Comparison of ENCODE assay signal across 10 cellular contexts in genomic region chr11:73157141-73158010, GRCh38. TPM values are rescaled to one million over a fixed set of nuclear protein-coding genes. Genes with fewer than 3 reads are reported as not detected.
DNase-seq lines count a peak whose midpoint lies in the region; ATAC-seq, FAIRE-seq and TF ChIP-seq lines count a peak whose summit lies in the region.
"Had no signal": no experiment of that assay in that cellular context is flagged by ENCODE, and none has a peak within 500 bp of the region (broad histone marks: within the 10 kb centered on the region; RNA-seq: fewer than 3 reads in every experiment).

No MANE protein-coding gene starts in this region.

- peaks cover 85 to 100% (median 89%) of the 10 kb centered on the region in 3 donors for H3K4me1 Mint-ChIP-seq in naive B cell

- DNase-seq in activated CD8-positive, alpha-beta memory T cell treated with anti-CD3 and anti-CD28 coated beads, Interleukin-2, amount 50 U/mL, for 48 hours = peak; percentile 47
- no peak for DNase-seq in activated CD8-positive, alpha-beta memory T cell treated with anti-CD3 and anti-CD28 coated beads, Interleukin-2, amount 50 U/mL, for 4 hours
- DNase-seq in brain microvascular endothelial cell (peak; percentile 59), naive B cell (peak; percentile 61), D721Med (ENCODE audit: insufficient read length, low spot score) (no peak), inferior parietal cortex (ENCODE audit: extremely low spot score) (no peak), H4 (ENCODE audit: low spot score) (no peak)
- DNase-seq: activated naive CD8-positive, alpha-beta T cell treated with anti-CD3 and anti-CD28 coated beads, Interleukin-2, amount 10 ng/mL, durations not matched to agents 7 days and 5 days; DND-41 had no signal

- peak overlapping the region; percentile 95 to 99 (median 97) for H3K27ac Mint-ChIP-seq in naive B cell
- H3K27ac Mint-ChIP-seq: activated naive CD8-positive, alpha-beta T cell treated with anti-CD3 and anti-CD28 coated beads, Interleukin-2, amount 10 ng/mL, durations not matched to agents 7 days and 5 days had no signal

- peak; percentile 33 for ATAC-seq in HG03442 (IDR thresholded peaks at IDR 0.05; ENCODE audit: unreplicated experiment)
- peak; percentile 17 to 27 for ATAC-seq in naive B cell (ENCODE audit: low read depth in 2 of 2)

- no peaks in the 10 kb centered on the region for H3K27me3 ChIP-seq in brain microvascular endothelial cell (replicated peaks)

- in situ Hi-C loops in brain microvascular endothelial cell (cut with HindIII; ENCODE audit: low pct_ligation_motif_present, low sequenced_read_pairs) = no loop called here

- H3K36me3 Mint-ChIP-seq in naive B cell = no peaks in the 10 kb centered on the region
- H3K36me3 Mint-ChIP-seq: activated naive CD8-positive, alpha-beta T cell treated with anti-CD3 and anti-CD28 coated beads, Interleukin-2, amount 10 ng/mL, durations not matched to agents 7 days and 5 days had no signal

- no peaks in the 10 kb centered on the region for H3K9me3 Mint-ChIP-seq in naive B cell
- H3K9me3 Mint-ChIP-seq: activated naive CD8-positive, alpha-beta T cell treated with anti-CD3 and anti-CD28 coated beads, Interleukin-2, amount 10 ng/mL, durations not matched to agents 7 days and 5 days had no signal

- H3K4me3 Mint-ChIP-seq in naive B cell = peak overlapping the region; percentile 60 to 92 (median 84)
- H3K4me3 Mint-ChIP-seq: activated naive CD8-positive, alpha-beta T cell treated with anti-CD3 and anti-CD28 coated beads, Interleukin-2, amount 10 ng/mL, durations not matched to agents 7 days and 5 days had no signal

- H3K36me3 ChIP-seq in brain microvascular endothelial cell (replicated peaks) = no peaks in the 10 kb centered on the region

- no peak overlapping the region for H3K4me3 ChIP-seq in brain microvascular endothelial cell (ENCODE audit: low read depth, low read length)

- H3K27ac ChIP-seq in brain microvascular endothelial cell = peak overlapping the region; percentile 42

- TF ChIP-seq CTCF in brain microvascular endothelial cell (IDR thresholded peaks at IDR 0.05; ENCODE audit: low read depth, low read length, missing control alignments) (no peak), D721Med (IDR thresholded peaks at IDR 0.05; ENCODE audit: insufficient read depth, missing control alignments) (no peak)

- no peaks in the 10 kb centered on the region for H3K27me3 Mint-ChIP-seq in naive B cell

- no peak for FAIRE-seq in D721Med (lab: Jason Lieb, UNC)

RNA-seq across cellular contexts. Expression of gene FCHSD2, which starts 15.3 kb away (rescaled TPM):
- polyA plus RNA-seq in naive B cell (ENCODE audit: low read depth in 6 of 6) = 100 to 1,000 TPM in 3 of 6 donors, 10 to 100 TPM in 3; 43.0 to 134 (median 104) TPM
- total RNA-seq in H4 (2014; rRNA removed; shearing (Covaris generic)) = 3.7 and 5.0 TPM in 2 replicates

Comparison
In these comparisons a context has a peak if more than half of its experiments do, and no peak if none do; other contexts are left out.
1. DNase-seq: peak in activated CD8-positive, alpha-beta memory T cell treated with anti-CD3 and anti-CD28 coated beads, Interleukin-2, amount 50 U/mL, for 48 hours (single experiment), brain microvascular endothelial cell (single experiment) and naive B cell (single experiment); none in activated CD8-positive, alpha-beta memory T cell treated with anti-CD3 and anti-CD28 coated beads, Interleukin-2, amount 50 U/mL, for 4 hours (single experiment), D721Med (single experiment), inferior parietal cortex (single experiment) and H4 (single experiment).